22 cellular contexts compared by ENCODE assay signal in genomic region chr4:162839814-162840213, GRCh38.
DNase-seq lines count a peak whose midpoint lies in the region; ATAC-seq and TF ChIP-seq lines count a peak whose summit lies in the region.
"Had no signal": no experiment of that assay in that cellular context is flagged by ENCODE, and none has a peak within 500 bp of the region (broad histone marks: within the 10 kb centered on the region; RNA-seq: fewer than 3 reads in every experiment).

No MANE protein-coding gene starts in this region.

- ATAC-seq in HG03439 (IDR thresholded peaks at IDR 0.05; ENCODE audit: unreplicated experiment) (no peak), HG02970 (IDR thresholded peaks at IDR 0.05; ENCODE audit: low FRiP score, unreplicated experiment) (no peak)
- ATAC-seq: mucosa of descending colon had no signal

- BruUV-seq in OCI-LY7 (replicated peaks; lab: Mats Ljungman, UMichigan) = no TSS peak

- H2AFZ ChIP-seq in OCI-LY7 (ENCODE audit: low read length) = no peak overlapping the region

- H3K4me3 ChIP-seq in H7 (ENCODE audit: insufficient read depth, low read depth, low read length) (no peak overlapping the region), OCI-LY7 (ENCODE audit: low read depth, low read length, poor library complexity, severe bottlenecking) (no peak overlapping the region), suprapubic skin (no peak overlapping the region)
- H3K4me3 ChIP-seq: mucosa of descending colon, Peyer's patch, sigmoid colon, vagina had no signal

- TF ChIP-seq EP300 in suprapubic skin (IDR thresholded peaks at IDR 0.05) = no peak

- H3K4me2 ChIP-seq in OCI-LY7 (ENCODE audit: low read length) = no peak overlapping the region

- H3K36me3 ChIP-seq in H7 (replicated peaks; ENCODE audit: control insufficient read depth, insufficient read depth, low read length) = no peaks in the 10 kb centered on the region
- H3K36me3 ChIP-seq in OCI-LY7 (ENCODE audit: insufficient read depth, low read length) = no peaks in the 10 kb centered on the region
- no peaks in the 10 kb centered on the region for H3K36me3 ChIP-seq in suprapubic skin
- H3K36me3 ChIP-seq: Peyer's patch, sigmoid colon, vagina had no signal

- CTCF ChIA-PET in OCI-LY7 (lab: Charles Lee; ENCODE audit: unreplicated experiment) = no interaction called here

- intact Hi-C loops in OCI-LY7 (cut with micrococcal nuclease; ENCODE audit: unreplicated experiment) = no loop called here

- DNase-seq in CMK (ENCODE audit: low read depth) = peak; percentile 3
- peak; percentile 19 for DNase-seq in H7
- DNase-seq in OCI-LY7 (ENCODE audit: low spot score) = no peak
- DNase-seq in iPS-NIHi11 (ENCODE audit: low spot score) = peak; percentile 23
- DNase-seq in NCI-H1417 treated with DMSO at 0.1 percent for 48 hours (lab: John Stamatoyannopoulos, UW) = no peak
- no peak for DNase-seq in suprapubic skin (ENCODE audit: low spot score in 2 of 2)
- DNase-seq: activated CD4-positive, alpha-beta memory T cell treated with anti-CD3 and anti-CD28 coated beads for 36 hours; activated naive CD4-positive, alpha-beta T cell treated with anti-CD3 and anti-CD28 coated beads, Interleukin-2, amount 50 U/mL, for 16 hours; activated T-cell treated with anti-CD3 and anti-CD28 coated beads, Interleukin-2, amount 50 U/mL, for 1 hour; Calu3; foreskin fibroblast; GF-D8; HFFc6; mucosa of descending colon; NCI-H1105; NCI-H69; Peyer's patch; sigmoid colon; SW 1271 had no signal

- no peaks in the 10 kb centered on the region for H4K20me1 ChIP-seq in OCI-LY7 (ENCODE audit: insufficient read depth, low read length)

- H3K27me3 ChIP-seq in H7 (ENCODE audit: control insufficient read depth, insufficient read depth, low read length) (no peaks in the 10 kb centered on the region), suprapubic skin (no peaks in the 10 kb centered on the region)
- H3K27me3 ChIP-seq: Peyer's patch, sigmoid colon, vagina had no signal

- peak; percentile 50 for TF ChIP-seq CTCF in OCI-LY7 (conservative IDR thresholded peaks at IDR 0.05; ENCODE audit: low read length)
- no peak for TF ChIP-seq CTCF in suprapubic skin (IDR thresholded peaks at IDR 0.05)

- H3K9me3 ChIP-seq in OCI-LY7 (ENCODE audit: low read length) (no peaks in the 10 kb centered on the region), suprapubic skin (no peaks in the 10 kb centered on the region)
- H3K9me3 ChIP-seq: Peyer's patch, sigmoid colon, vagina had no signal

- WGBS in suprapubic skin = 85% methylated on average over 4 of the region's 4 CpGs

- H3K27ac ChIP-seq in OCI-LY7 (ENCODE audit: low read depth, low read length, poor library complexity, severe bottlenecking) (no peak overlapping the region), suprapubic skin (no peak overlapping the region)
- H3K27ac ChIP-seq: Peyer's patch, sigmoid colon, vagina had no signal

- TF ChIP-seq POLR2A in suprapubic skin (IDR thresholded peaks at IDR 0.05) = no peak

- no peaks in the 10 kb centered on the region for H3K79me2 ChIP-seq in OCI-LY7 (ENCODE audit: insufficient read depth, low read depth, low read length)

- H3K4me1 ChIP-seq in OCI-LY7 (ENCODE audit: insufficient read depth, low read length, poor library complexity, severe bottlenecking) = peaks cover 6% of the 10 kb centered on the region
- no peaks in the 10 kb centered on the region for H3K4me1 ChIP-seq in suprapubic skin
- H3K4me1 ChIP-seq: Peyer's patch, vagina had no signal

- POLR2A ChIA-PET in OCI-LY7 (lab: Charles Lee) = no interaction called here

- no peaks in the 10 kb centered on the region for H3K9me2 ChIP-seq in OCI-LY7 (ENCODE audit: insufficient read depth, low read length)

Comparison
In these comparisons a context has a peak if more than half of its experiments do, and no peak if none do; other contexts are left out.
1. DNase-seq: peak in CMK (single experiment), H7 (single experiment) and iPS-NIHi11 (single experiment); none in OCI-LY7 (single experiment), NCI-H1417 treated with DMSO at 0.1 percent for 48 hours (single experiment) and suprapubic skin (0 of 2).